In genomic region chr1:165631403-165632151, GRCh38 we compare ENCODE assay signal across 8 cellular contexts. TPM values are rescaled to one million over a fixed set of nuclear protein-coding genes. Genes with fewer than 3 reads are reported as not detected.
DNase-seq lines count a peak whose midpoint lies in the region; ATAC-seq and TF ChIP-seq lines count a peak whose summit lies in the region.

No MANE protein-coding gene starts in this region.

- H3K79me2 ChIP-seq in OCI-LY1 (ENCODE audit: insufficient read depth, low read length): no peaks in the 10 kb centered on the region

- H3K4me1 ChIP-seq in OCI-LY1 (ENCODE audit: insufficient read depth, low read length, severe bottlenecking) (peaks cover 18% of the 10 kb centered on the region), neutrophil (ENCODE audit: control insufficient read depth in 1 of 2, insufficient read depth in 1 of 2, low read depth in 1 of 2, low read length in 1 of 2) (peaks cover 27 to 33% of the 10 kb centered on the region in 2 experiments)

- H4K20me1 ChIP-seq in OCI-LY1 (ENCODE audit: insufficient read depth, low read length): no peaks in the 10 kb centered on the region

- H3K4me3 Mint-ChIP-seq in type B pancreatic cell: no peak overlapping the region

- H3F3A ChIP-seq in OCI-LY1 (ENCODE audit: insufficient read depth, low read length): no peaks in the 10 kb centered on the region

- H3K4me2 ChIP-seq in OCI-LY1 (ENCODE audit: low read length): peak overlapping the region; percentile 93

- H3K27ac ChIP-seq in OCI-LY1 (ENCODE audit: low read depth, low read length, poor library complexity, severe bottlenecking) (no peak overlapping the region), neutrophil (peak overlapping the region; percentile 86)

- H3K9me2 ChIP-seq in OCI-LY1 (ENCODE audit: low read depth, low read length): no peaks in the 10 kb centered on the region

- DNase-seq in AG20443 (ENCODE audit: low spot score) (peak; percentile 75), activated T-helper 1 cell treated with Interleukin-2 at 50 U/mL for 16 hours (ENCODE audit: low read depth) (peak; percentile 8), foreskin fibroblast (peak; percentile 86 to 95), type B pancreatic cell (ENCODE audit: extremely low spot score, unreplicated experiment) (peak; percentile 75)

- no peaks in the 10 kb centered on the region for H3K9me3 Mint-ChIP-seq in type B pancreatic cell

- TF ChIP-seq CTCF in OCI-LY1 (IDR thresholded peaks at IDR 0.05; ENCODE audit: low read length): no peak; the same call in 1 of the 2 replicates
- no peak for TF ChIP-seq CTCF in foreskin fibroblast (IDR thresholded peaks at IDR 0.05; ENCODE audit: low read depth, low read length)
- TF ChIP-seq CTCF in neutrophil (IDR thresholded peaks at IDR 0.05): no peak
- peak; percentile 24 for TF ChIP-seq CTCF in type B pancreatic cell (conservative IDR thresholded peaks at IDR 0.05)

- H3K36me3 Mint-ChIP-seq in type B pancreatic cell: no peaks in the 10 kb centered on the region

- H3K4me3 ChIP-seq in OCI-LY1 (ENCODE audit: low read depth, low read length, poor library complexity, severe bottlenecking): peak overlapping the region; percentile 71
- H3K4me3 ChIP-seq in foreskin fibroblast (ENCODE audit: low read depth in 1 of 2, low read length in 2 of 2): peak overlapping the region; percentile 61 to 98
- H3K4me3 ChIP-seq in neutrophil (ENCODE audit: low read depth in 1 of 2, low read length in 1 of 2): peak overlapping the region; percentile 81 to 96

- H3K9me3 ChIP-seq in OCI-LY1 (ENCODE audit: low read length) (no peaks in the 10 kb centered on the region), neutrophil (no peaks in the 10 kb centered on the region)

- H3K27me3 ChIP-seq in OCI-LY1 (ENCODE audit: insufficient read depth, low read length): 0 out of 2 replicates have a peak, but pooled peaks cover 4% of the 10 kb centered on the region
- H3K27me3 ChIP-seq in neutrophil: peaks cover 15% of the 10 kb centered on the region

- ATAC-seq in GM18519 (IDR thresholded peaks at IDR 0.05; ENCODE audit: low FRiP score, unreplicated experiment) (peak; percentile 28), HG03095 (IDR thresholded peaks at IDR 0.05; ENCODE audit: unreplicated experiment) (peak; percentile 33)

- H3K27me3 Mint-ChIP-seq in type B pancreatic cell: no peaks in the 10 kb centered on the region

- H2AFZ ChIP-seq in OCI-LY1 (ENCODE audit: low read length): no peak overlapping the region

- H3K9ac ChIP-seq in OCI-LY1 (ENCODE audit: low read length): peak overlapping the region; percentile 74

- no peak overlapping the region for H3K27ac Mint-ChIP-seq in type B pancreatic cell

- peaks cover 26% of the 10 kb centered on the region for H3K4me1 Mint-ChIP-seq in type B pancreatic cell (ENCODE audit: unreplicated experiment)

- H3K36me3 ChIP-seq in OCI-LY1 (ENCODE audit: insufficient read depth, low read length) (no peaks in the 10 kb centered on the region), neutrophil (no peaks in the 10 kb centered on the region)

RNA-seq across cellular contexts. Expression of gene MGST3, which starts 0.5 kb away (rescaled TPM):
- 133 and 206 TPM in 2 replicates for total RNA-seq in type B pancreatic cell (ENCODE audit: low replicate concordance)

Comparison
In these comparisons a context has a peak if more than half of its experiments do, and no peak if none do; other contexts are left out.
1. DNase-seq: peak in every context shown above with its lines; median percentile 90 in foreskin fibroblast; 75 in AG20443; 75 in type B pancreatic cell; 8 in activated T-helper 1 cell treated with Interleukin-2 at 50 U/mL for 16 hours.